ENCODE assay signal across 14 cellular contexts in the genomic region with DNA sequence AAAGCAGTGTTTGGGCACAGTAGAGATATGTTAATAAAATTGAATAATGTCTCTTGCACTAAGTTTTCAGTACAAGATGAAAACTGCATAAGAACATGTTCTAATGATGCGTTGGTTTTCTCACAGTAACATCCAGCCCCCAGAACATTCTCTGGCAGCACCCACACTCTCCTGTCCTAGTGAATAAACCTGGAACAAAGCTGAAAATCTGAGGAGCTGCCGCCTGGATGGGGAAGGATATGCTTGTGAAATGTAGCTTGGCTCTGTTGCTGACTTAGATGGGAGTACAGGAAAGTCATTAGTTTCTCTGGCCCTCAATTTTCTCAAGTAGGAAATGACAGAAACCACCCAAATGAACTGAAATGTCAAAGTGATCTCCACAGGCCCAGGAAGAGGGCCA.
DNase-seq lines count a peak whose midpoint lies in the region.
"Had no signal": no experiment of that assay in that cellular context is flagged by ENCODE, and none has a peak within 500 bp of the region (broad histone marks: within the 10 kb centered on the region; RNA-seq: fewer than 3 reads in every experiment).

No MANE protein-coding gene starts in this region.

- peak; percentile 54 for DNase-seq in Ammon's horn (ENCODE audit: low spot score)
- DNase-seq in cerebellar cortex (ENCODE audit: low spot score): peak; percentile 50
- DNase-seq in nucleus accumbens (lab: John Stamatoyannopoulos, UW): peak in 34 of 56 donors; percentile 2 to 74 (median 31)
- peak; percentile 63 for DNase-seq in superior temporal gyrus (ENCODE audit: extremely low spot score)
- DNase-seq in epidermal melanocyte (ENCODE audit: insufficient read length, low spot score): no peak
- no peak for DNase-seq in activated gamma-delta T cell (lab: John Stamatoyannopoulos, UW)
- no peak for DNase-seq in DMS153 treated with DMSO at 0.1 percent for 48 hours (lab: John Stamatoyannopoulos, UW; ENCODE audit: unreplicated experiment)
- DNase-seq: 8988T; CD4-positive, alpha-beta T cell; DMS79 treated with DMSO at 0.1 percent for 48 hours; EL; GDM1; GOT3; H9 had no signal

Comparison
In these comparisons a context has a peak if more than half of its experiments do, and no peak if none do; other contexts are left out.
1. DNase-seq: peak in Ammon's horn (single experiment), cerebellar cortex (single experiment), nucleus accumbens (34 of 56) and superior temporal gyrus (single experiment); none in epidermal melanocyte (single experiment), activated gamma-delta T cell (single experiment) and DMS153 treated with DMSO at 0.1 percent for 48 hours (single experiment).